33 cellular contexts compared by ENCODE assay signal in the genomic region with DNA sequence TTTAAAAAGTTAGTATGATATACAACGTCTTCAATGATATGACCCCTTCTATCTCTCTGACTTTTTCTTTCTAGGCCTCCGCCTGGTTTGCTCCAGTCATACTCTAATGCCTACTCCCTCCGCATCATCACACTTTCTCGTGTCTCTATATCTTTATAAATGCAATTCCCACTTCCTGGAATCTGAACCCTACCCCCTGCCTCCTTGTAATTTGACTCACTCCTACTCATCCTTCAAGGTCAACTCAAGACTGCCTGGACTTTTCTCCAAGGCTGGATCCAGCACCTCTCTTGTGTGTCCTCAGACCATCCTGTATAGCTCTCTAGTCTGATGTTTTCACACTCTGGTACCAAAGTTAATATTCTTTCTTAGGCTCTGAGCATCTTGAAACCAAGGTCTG.
"Had no signal": no experiment of that assay in that cellular context is flagged by ENCODE, and none has a peak within 500 bp of the region (broad histone marks: within the 10 kb centered on the region; RNA-seq: fewer than 3 reads in every experiment).

No MANE protein-coding gene starts in this region.

- H3K36me3 Mint-ChIP-seq: activated naive CD4-positive, alpha-beta T cell treated with anti-CD3 and anti-CD28 coated beads, Interleukin-2, amount 10 ng/mL, durations not matched to agents 7 days and 5 days; stimulated activated effector memory CD8-positive, alpha-beta T cell treated with anti-CD3 and anti-CD28 coated beads, Interleukin-12 subunit alpha, Interleukin-12 subunit beta, amount 100 ng/mL, for 72 hours; type B pancreatic cell had no signal

- H3K27me3 Mint-ChIP-seq: activated CD4-positive, alpha-beta T cell treated with anti-CD3 and anti-CD28 coated beads, Interleukin-2, amount 10 ng/mL, durations not matched to agents 24 days and 14 days; activated naive CD4-positive, alpha-beta T cell treated with anti-CD3 and anti-CD28 coated beads, Interleukin-2, amount 10 ng/mL, durations not matched to agents 7 days and 5 days; stimulated activated naive CD8-positive, alpha-beta T cell treated with anti-CD3 and anti-CD28 coated beads, Interleukin-15, amount 100 ng/mL, for 72 hours had no signal

- H3K4me1 ChIP-seq: colonic mucosa had no signal

- FAIRE-seq: keratinocyte had no signal

- DNase-seq: activated CD4-positive, alpha-beta memory T cell treated with anti-CD3 and anti-CD28 coated beads, Interleukin-2, amount 10 ng/mL, durations not matched to agents 7 days and 5 days; activated CD4-positive, alpha-beta T cell treated with anti-CD3 and anti-CD28 coated beads, Interleukin-2, amount 10 ng/mL, durations not matched to agents 24 days and 14 days; activated CD4-positive, CD25-positive, alpha-beta regulatory T cell treated with anti-CD3 and anti-CD28 coated beads, Interleukin-2, amount 50 U/mL, for 72 hours; activated CD8-positive, alpha-beta memory T cell treated with anti-CD3 and anti-CD28 coated beads, Interleukin-2, amount 50 U/mL, for 48 hours; activated gamma-delta T cell; activated naive CD4-positive, alpha-beta T cell treated with anti-CD3 and anti-CD28 coated beads, Interleukin-2, amount 10 ng/mL, durations not matched to agents 7 days and 5 days; activated naive CD8-positive, alpha-beta T cell treated with anti-CD3 and anti-CD28 coated beads, Interleukin-2, amount 50 U/mL, for 24 hours; activated T-cell treated with anti-CD3 and anti-CD28 coated beads, Interleukin-2, amount 50 U/mL, for 24 hours; body of pancreas; cerebellar nuclear complex; colonic mucosa; effector memory CD8-positive, alpha-beta T cell; erythroblast; head of caudate nucleus; hippocampal formation; left colon; mammary epithelial cell; naive B cell; ovary; retina; stimulated activated CD4-positive, alpha-beta T cell treated with anti-CD3 and anti-CD28 coated beads, Interleukin-12 subunit alpha, Interleukin-12 subunit beta, amount 100 ng/mL, for 4 hours; stimulated activated CD4-positive, alpha-beta T cell treated with anti-CD3 and anti-CD28 coated beads, Interleukin-4, amount 100 ng/mL, for 1 hour; stimulated activated naive CD8-positive, alpha-beta T cell treated with anti-CD3 and anti-CD28 coated beads, Interleukin-15, amount 100 ng/mL, for 72 hours; substantia nigra; T1000; uterus had no signal

- H3K4me3 ChIP-seq: body of pancreas, cardiac muscle cell, colonic mucosa, ovary, prostate gland, skin epidermis, uterus had no signal

- H3K9me3 ChIP-seq: body of pancreas, colonic mucosa, ovary, prostate gland, uterus had no signal

- H3K27me3 ChIP-seq: body of pancreas, cardiac muscle cell, colonic mucosa, ovary, uterus had no signal

- H3K4me3 Mint-ChIP-seq: activated CD4-positive, alpha-beta memory T cell treated with anti-CD3 and anti-CD28 coated beads, Interleukin-2, amount 10 ng/mL, durations not matched to agents 7 days and 5 days; activated CD4-positive, alpha-beta T cell treated with anti-CD3 and anti-CD28 coated beads, Interleukin-2, amount 10 ng/mL, durations not matched to agents 24 days and 14 days; activated naive CD4-positive, alpha-beta T cell treated with anti-CD3 and anti-CD28 coated beads, Interleukin-2, amount 10 ng/mL, durations not matched to agents 7 days and 5 days; activated naive CD8-positive, alpha-beta T cell treated with anti-CD3 and anti-CD28 coated beads, Interleukin-2, amount 50 U/mL, for 24 hours; activated T-cell treated with anti-CD3 and anti-CD28 coated beads, Interleukin-2, amount 50 U/mL, for 24 hours; effector memory CD8-positive, alpha-beta T cell; naive B cell; stimulated activated effector memory CD8-positive, alpha-beta T cell treated with anti-CD3 and anti-CD28 coated beads, Interleukin-12 subunit alpha, Interleukin-12 subunit beta, amount 100 ng/mL, for 72 hours; stimulated activated naive CD8-positive, alpha-beta T cell treated with anti-CD3 and anti-CD28 coated beads, Interleukin-15, amount 100 ng/mL, for 72 hours; type B pancreatic cell had no signal

- ATAC-seq: activated naive CD8-positive, alpha-beta T cell treated with anti-CD3 and anti-CD28 coated beads, Interleukin-2, amount 50 U/mL, for 24 hours; body of pancreas; effector memory CD8-positive, alpha-beta T cell; left colon; sciatic nerve; stimulated activated effector memory CD8-positive, alpha-beta T cell treated with anti-CD3 and anti-CD28 coated beads, Interleukin-12 subunit alpha, Interleukin-12 subunit beta, amount 100 ng/mL, for 72 hours; stimulated activated naive CD8-positive, alpha-beta T cell treated with anti-CD3 and anti-CD28 coated beads, Interleukin-15, amount 100 ng/mL, for 72 hours had no signal

- H3K4me1 Mint-ChIP-seq: naive B cell had no signal

- H3K9me3 Mint-ChIP-seq: activated CD4-positive, alpha-beta memory T cell treated with anti-CD3 and anti-CD28 coated beads, Interleukin-2, amount 10 ng/mL, durations not matched to agents 7 days and 5 days; activated naive CD4-positive, alpha-beta T cell treated with anti-CD3 and anti-CD28 coated beads, Interleukin-2, amount 10 ng/mL, durations not matched to agents 7 days and 5 days; activated T-cell treated with anti-CD3 and anti-CD28 coated beads, Interleukin-2, amount 50 U/mL, for 24 hours; effector memory CD8-positive, alpha-beta T cell had no signal

- H3K36me3 ChIP-seq: cardiac muscle cell, colonic mucosa, ovary, prostate gland, uterus had no signal

- H3K27ac Mint-ChIP-seq: activated CD4-positive, alpha-beta memory T cell treated with anti-CD3 and anti-CD28 coated beads, Interleukin-2, amount 10 ng/mL, durations not matched to agents 7 days and 5 days; activated CD4-positive, alpha-beta T cell treated with anti-CD3 and anti-CD28 coated beads, Interleukin-2, amount 10 ng/mL, durations not matched to agents 24 days and 14 days; activated naive CD4-positive, alpha-beta T cell treated with anti-CD3 and anti-CD28 coated beads, Interleukin-2, amount 10 ng/mL, durations not matched to agents 7 days and 5 days; activated naive CD8-positive, alpha-beta T cell treated with anti-CD3 and anti-CD28 coated beads, Interleukin-2, amount 50 U/mL, for 24 hours; activated T-cell treated with anti-CD3 and anti-CD28 coated beads, Interleukin-2, amount 50 U/mL, for 24 hours; effector memory CD8-positive, alpha-beta T cell; naive B cell; stimulated activated effector memory CD8-positive, alpha-beta T cell treated with anti-CD3 and anti-CD28 coated beads, Interleukin-12 subunit alpha, Interleukin-12 subunit beta, amount 100 ng/mL, for 72 hours; stimulated activated naive CD8-positive, alpha-beta T cell treated with anti-CD3 and anti-CD28 coated beads, Interleukin-15, amount 100 ng/mL, for 72 hours; type B pancreatic cell had no signal

- H3K27ac ChIP-seq: body of pancreas, cardiac muscle cell, colonic mucosa, ovary, prostate gland, skin epidermis, uterus had no signal
